ENCODE assay signal across 22 cellular contexts in the genomic region with DNA sequence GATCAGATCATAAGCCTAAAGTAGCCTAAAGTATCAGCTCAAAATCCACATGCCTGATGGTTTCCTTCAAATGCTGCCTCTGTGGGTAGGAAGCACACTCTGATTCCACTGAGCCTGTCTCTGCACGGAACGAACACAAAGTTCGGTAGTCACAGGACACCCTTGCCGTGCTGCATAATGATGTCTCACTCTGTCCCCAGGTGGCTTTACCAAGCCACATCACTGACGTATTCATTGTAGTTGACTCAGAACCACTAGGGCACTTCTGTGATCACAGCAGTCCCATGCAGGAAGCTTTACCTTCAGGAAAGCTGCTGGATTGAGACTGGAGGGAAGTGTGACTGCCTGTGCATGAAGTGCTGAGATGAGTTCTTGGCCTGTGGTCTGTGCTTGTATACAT.
"Had no signal": no experiment of that assay in that cellular context is flagged by ENCODE, and none has a peak within 500 bp of the region (broad histone marks: within the 10 kb centered on the region; RNA-seq: fewer than 3 reads in every experiment).

No MANE protein-coding gene starts in this region.

- H3K4me1 ChIP-seq: lower lobe of right lung, tibial artery, uterus had no signal

- H3K9me3 ChIP-seq: left ventricle myocardium inferior, lower lobe of right lung, prostate gland, right lobe of liver, suprapubic skin, tibial artery, upper lobe of left lung, uterus had no signal

- H3K36me3 Mint-ChIP-seq: natural killer cell treated with Interleukin-12 subunit alpha and Interleukin-12 subunit beta and Interleukin-15 and Interleukin-18, amount 100 ng/mL, for 72 hours had no signal

- H3K27me3 Mint-ChIP-seq: memory B cell; natural killer cell treated with Interleukin-12 subunit alpha and Interleukin-12 subunit beta and Interleukin-15 and Interleukin-18, amount 100 ng/mL, for 72 hours had no signal

- H3K4me3 Mint-ChIP-seq: memory B cell; natural killer cell treated with Interleukin-12 subunit alpha and Interleukin-12 subunit beta and Interleukin-15 and Interleukin-18, amount 100 ng/mL, for 72 hours; stimulated activated effector memory CD8-positive, alpha-beta T cell treated with anti-CD3 and anti-CD28 coated beads, Interleukin-12 subunit alpha, Interleukin-12 subunit beta, amount 100 ng/mL, for 72 hours had no signal

- H3K36me3 ChIP-seq: prostate gland, uterus had no signal

- H3K27me3 ChIP-seq: dorsolateral prefrontal cortex, right lobe of liver, suprapubic skin, tibial artery, upper lobe of left lung, uterus had no signal

- H3K4me3 ChIP-seq: coronary artery, dorsolateral prefrontal cortex, left ventricle myocardium inferior, lower lobe of right lung, prostate gland, right lobe of liver, suprapubic skin, tibial artery, upper lobe of left lung, uterus had no signal

- DNase-seq: dorsolateral prefrontal cortex; effector CD8-positive, alpha-beta T cell; foreskin melanocyte; islet precursor cell; left cardiac atrium; left ventricle myocardium inferior; lower lobe of right lung; midbrain; retina; right lobe of liver; stimulated activated CD4-positive, alpha-beta T cell treated with anti-CD3 and anti-CD28 coated beads, Interleukin-4, amount 100 ng/mL, for 1 hour; stimulated activated CD8-positive, alpha-beta memory T cell treated with anti-CD3 and anti-CD28 coated beads, Interleukin-4, amount 100 ng/mL, for 48 hours; stimulated activated naive CD8-positive, alpha-beta T cell treated with anti-CD3 and anti-CD28 coated beads, Interleukin-15, Interleukin-2, amounts not matched to agents 100 U/mL and 50 U/mL, for 24 hours; tibial artery; upper lobe of left lung; uterus had no signal

- ATAC-seq: left cardiac atrium; lower lobe of right lung; natural killer cell treated with Interleukin-12 subunit alpha and Interleukin-12 subunit beta and Interleukin-15 and Interleukin-18, amount 100 ng/mL, for 72 hours; stimulated activated effector memory CD8-positive, alpha-beta T cell treated with anti-CD3 and anti-CD28 coated beads, Interleukin-12 subunit alpha, Interleukin-12 subunit beta, amount 100 ng/mL, for 72 hours; stimulated activated naive CD8-positive, alpha-beta T cell treated with anti-CD3 and anti-CD28 coated beads, Interleukin-15, Interleukin-2, amounts not matched to agents 100 U/mL and 50 U/mL, for 24 hours had no signal

- H3K9me3 Mint-ChIP-seq: memory B cell; natural killer cell treated with Interleukin-12 subunit alpha and Interleukin-12 subunit beta and Interleukin-15 and Interleukin-18, amount 100 ng/mL, for 72 hours; stimulated activated effector memory CD8-positive, alpha-beta T cell treated with anti-CD3 and anti-CD28 coated beads, Interleukin-12 subunit alpha, Interleukin-12 subunit beta, amount 100 ng/mL, for 72 hours had no signal

- H3K27ac Mint-ChIP-seq: natural killer cell treated with Interleukin-12 subunit alpha and Interleukin-12 subunit beta and Interleukin-15 and Interleukin-18, amount 100 ng/mL, for 72 hours; stimulated activated effector memory CD8-positive, alpha-beta T cell treated with anti-CD3 and anti-CD28 coated beads, Interleukin-12 subunit alpha, Interleukin-12 subunit beta, amount 100 ng/mL, for 72 hours had no signal

- H3K27ac ChIP-seq: coronary artery, lower lobe of right lung, suprapubic skin, tibial artery, upper lobe of left lung, uterus had no signal

- H3K4me1 Mint-ChIP-seq: memory B cell; stimulated activated effector memory CD8-positive, alpha-beta T cell treated with anti-CD3 and anti-CD28 coated beads, Interleukin-12 subunit alpha, Interleukin-12 subunit beta, amount 100 ng/mL, for 72 hours had no signal
